In genomic region chr5:30539004-30539634, GRCh38 we compare ENCODE assay signal across 15 cellular contexts.
DNase-seq lines count a peak whose midpoint lies in the region; ATAC-seq, FAIRE-seq and TF ChIP-seq lines count a peak whose summit lies in the region.
"Had no signal": no experiment of that assay in that cellular context is flagged by ENCODE, and none has a peak within 500 bp of the region (broad histone marks: within the 10 kb centered on the region; RNA-seq: fewer than 3 reads in every experiment).

No MANE protein-coding gene starts in this region.

- H3K27ac Mint-ChIP-seq in effector memory CD8-positive, alpha-beta T cell, result no peak overlapping the region
- H3K27ac Mint-ChIP-seq: activated CD4-positive, alpha-beta T cell treated with anti-CD3 and anti-CD28 coated beads, Interleukin-2, amount 10 ng/mL, durations not matched to agents 7 days and 5 days; activated T-helper 17 cell treated with anti-CD3 and anti-CD28 coated beads, Interleukin-2, amount 50 U/mL, for 72 hours; naive thymus-derived CD4-positive, alpha-beta T cell had no signal

- H3K27ac ChIP-seq in kidney (ENCODE audit: low read depth in 2 of 2, low read length in 2 of 2), result no peak overlapping the region
- H3K27ac ChIP-seq: PC-9, skin epidermis had no signal

- H3K9me3 ChIP-seq in MG63, result peaks cover 17% of the 10 kb centered on the region
- peaks cover 0 to 8% of the 10 kb centered on the region in 2 donors for H3K9me3 ChIP-seq in kidney (ENCODE audit: control insufficient read depth in 1 of 2, low read length in 2 of 2)

- no peaks in the 10 kb centered on the region for H3K4me1 ChIP-seq in kidney (ENCODE audit: control insufficient read depth in 1 of 2, insufficient read depth in 1 of 2, low read depth in 1 of 2, low read length in 2 of 2)

- ATAC-seq in effector memory CD8-positive, alpha-beta T cell (replicated peaks), result no peak
- no peak for ATAC-seq in GM21390 (IDR thresholded peaks at IDR 0.05; ENCODE audit: unreplicated experiment)
- ATAC-seq: activated T-helper 17 cell treated with anti-CD3 and anti-CD28 coated beads, Interleukin-2, amount 50 U/mL, for 72 hours; naive thymus-derived CD4-positive, alpha-beta T cell had no signal

- peaks cover 8 to 36% of the 10 kb centered on the region in 2 donors for H3K9me3 Mint-ChIP-seq in effector memory CD8-positive, alpha-beta T cell

- no peak overlapping the region for H3K9ac ChIP-seq in kidney (ENCODE audit: low read length in 2 of 2)

- no peaks in the 10 kb centered on the region for H3K27me3 ChIP-seq in MG63

- H3K36me3 ChIP-seq in MG63 (no peaks in the 10 kb centered on the region), kidney (ENCODE audit: control insufficient read depth in 1 of 2, insufficient read depth in 2 of 2, low read length in 2 of 2) (no peaks in the 10 kb centered on the region)

- DNase-seq in MG63, result peak; percentile 69
- DNase-seq in epithelial cell of proximal tubule (ENCODE audit: low read depth), result peak; percentile 1
- peak; percentile 26 for DNase-seq in kidney
- DNase-seq in stromal cell of bone marrow (ENCODE audit: low read depth), result peak; percentile 2
- no peak for DNase-seq in NCI-H187 treated with DMSO at 0.1 percent for 48 hours (lab: John Stamatoyannopoulos, UW)
- DNase-seq in T-helper 9 cell, result no peak
- no peak for DNase-seq in effector memory CD8-positive, alpha-beta T cell
- DNase-seq: activated CD4-positive, alpha-beta T cell treated with anti-CD3 and anti-CD28 coated beads, Interleukin-2, amount 10 ng/mL, durations not matched to agents 7 days and 5 days; naive thymus-derived CD4-positive, alpha-beta T cell; NCI-H2227 treated with DMSO at 0.1 percent for 48 hours had no signal

- TF ChIP-seq CTCF in epithelial cell of proximal tubule (conservative IDR thresholded peaks at IDR 0.05; ENCODE audit: low read depth, low read length) (no peak), kidney (IDR thresholded peaks at IDR 0.05; ENCODE audit: borderline replicate concordance, extremely low read depth, insufficient read depth) (no peak)

- no peaks in the 10 kb centered on the region for H3K27me3 Mint-ChIP-seq in effector memory CD8-positive, alpha-beta T cell
- H3K27me3 Mint-ChIP-seq: activated CD4-positive, alpha-beta T cell treated with anti-CD3 and anti-CD28 coated beads, Interleukin-2, amount 10 ng/mL, durations not matched to agents 7 days and 5 days; activated T-helper 17 cell treated with anti-CD3 and anti-CD28 coated beads, Interleukin-2, amount 50 U/mL, for 72 hours; naive thymus-derived CD4-positive, alpha-beta T cell had no signal

- no peaks in the 10 kb centered on the region for H3K4me1 Mint-ChIP-seq in effector memory CD8-positive, alpha-beta T cell (ENCODE audit: low read depth in 2 of 2)
- H3K4me1 Mint-ChIP-seq: activated CD4-positive, alpha-beta T cell treated with anti-CD3 and anti-CD28 coated beads, Interleukin-2, amount 10 ng/mL, durations not matched to agents 7 days and 5 days; activated T-helper 17 cell treated with anti-CD3 and anti-CD28 coated beads, Interleukin-2, amount 50 U/mL, for 72 hours; naive thymus-derived CD4-positive, alpha-beta T cell had no signal

- no peaks in the 10 kb centered on the region for H3K36me3 Mint-ChIP-seq in effector memory CD8-positive, alpha-beta T cell (ENCODE audit: insufficient read depth)
- H3K36me3 Mint-ChIP-seq: naive thymus-derived CD4-positive, alpha-beta T cell had no signal

- no peak for FAIRE-seq in kidney (lab: Jason Lieb, UNC)
- FAIRE-seq: endothelial cell of umbilical vein had no signal

- intact Hi-C loops in kidney (cut with DNase I), result no loop called here

- H3K4me3 Mint-ChIP-seq in effector memory CD8-positive, alpha-beta T cell, result no peak overlapping the region
- H3K4me3 Mint-ChIP-seq: activated CD4-positive, alpha-beta T cell treated with anti-CD3 and anti-CD28 coated beads, Interleukin-2, amount 10 ng/mL, durations not matched to agents 7 days and 5 days; activated T-helper 17 cell treated with anti-CD3 and anti-CD28 coated beads, Interleukin-2, amount 50 U/mL, for 72 hours; naive thymus-derived CD4-positive, alpha-beta T cell had no signal

- no peak overlapping the region for H3K4me3 ChIP-seq in MG63
- H3K4me3 ChIP-seq in epithelial cell of proximal tubule (ENCODE audit: low read depth, low read length), result no peak overlapping the region
- H3K4me3 ChIP-seq in kidney (ENCODE audit: low read length in 2 of 2), result no peak overlapping the region
- H3K4me3 ChIP-seq: PC-9, skin epidermis had no signal

Comparison
In these comparisons a context has a peak if more than half of its experiments do, and no peak if none do; other contexts are left out.
1. DNase-seq: peak in MG63 (single experiment), epithelial cell of proximal tubule (single experiment), kidney (single experiment) and stromal cell of bone marrow (single experiment); none in NCI-H187 treated with DMSO at 0.1 percent for 48 hours (single experiment), T-helper 9 cell (single experiment) and effector memory CD8-positive, alpha-beta T cell (0 of 3).